9 cellular contexts compared by ENCODE assay signal in genomic region chr1:5994713-5995621, GRCh38.
DNase-seq lines count a peak whose midpoint lies in the region; ATAC-seq and TF ChIP-seq lines count a peak whose summit lies in the region.
"Had no signal": no experiment of that assay in that cellular context is flagged by ENCODE, and none has a peak within 500 bp of the region (broad histone marks: within the 10 kb centered on the region; RNA-seq: fewer than 3 reads in every experiment).

No MANE protein-coding gene starts in this region.

- H3K4me3 Mint-ChIP-seq in central memory CD8-positive, alpha-beta T cell = peak overlapping the region; percentile 88

- peak; percentile 39 to 62 for DNase-seq in central memory CD8-positive, alpha-beta T cell (ENCODE audit: low spot score in 2 of 2)
- DNase-seq in stimulated activated CD4-positive, alpha-beta T cell treated with anti-CD3 and anti-CD28 coated beads, Interleukin-1b, Interleukin-23, amount 100 ng/mL, for 4 hours (ENCODE audit: low read depth in 2 of 2) = peak; percentile 24 to 37
- DNase-seq in KBM-7 (no peak), NCI-H524 (lab: John Stamatoyannopoulos, UW) (no peak)
- DNase-seq: adrenal gland had no signal

- in situ Hi-C loops in KBM-7 (cut with MboI; ENCODE audit: low pct_unique_long_range_greater_than_20kb, low sequenced_read_pairs) = no loop called here

- H3K27me3 Mint-ChIP-seq in central memory CD8-positive, alpha-beta T cell = no peaks in the 10 kb centered on the region

- H3K4me1 Mint-ChIP-seq in central memory CD8-positive, alpha-beta T cell = peaks cover 72% of the 10 kb centered on the region

- TF ChIP-seq CTCF in GM12872 (IDR thresholded peaks at IDR 0.05; ENCODE audit: insufficient read depth, low read depth, low read length) = 0 out of 3 replicates have a peak, but pooled peaks have one; percentile 24

- H3K9me3 Mint-ChIP-seq in central memory CD8-positive, alpha-beta T cell = no peaks in the 10 kb centered on the region

- H3K36me3 Mint-ChIP-seq in central memory CD8-positive, alpha-beta T cell (ENCODE audit: insufficient read depth) = peaks cover 17% of the 10 kb centered on the region

- peak; percentile 7 to 11 for ATAC-seq in activated CD4-positive, CD25-positive, alpha-beta regulatory T cell treated with anti-CD3 and anti-CD28 coated beads, Interleukin-2, amount 50 U/mL, for 24 hours
- peak; percentile 38 for ATAC-seq in central memory CD8-positive, alpha-beta T cell (replicated peaks; ENCODE audit: extremely low read depth, poor library complexity, severe bottlenecking)
- no peak for ATAC-seq in GM18520 (IDR thresholded peaks at IDR 0.05; ENCODE audit: unreplicated experiment)
- no peak for ATAC-seq in HG02763 (IDR thresholded peaks at IDR 0.05; ENCODE audit: unreplicated experiment)

- H3K27ac Mint-ChIP-seq in central memory CD8-positive, alpha-beta T cell (ENCODE audit: low read depth) = peak overlapping the region; percentile 93

Comparison
In these comparisons a context has a peak if more than half of its experiments do, and no peak if none do; other contexts are left out.
1. ATAC-seq: peak in activated CD4-positive, CD25-positive, alpha-beta regulatory T cell treated with anti-CD3 and anti-CD28 coated beads, Interleukin-2, amount 50 U/mL, for 24 hours (2 of 2) and central memory CD8-positive, alpha-beta T cell (single experiment); none in GM18520 (single experiment) and HG02763 (single experiment).
2. DNase-seq: peak in central memory CD8-positive, alpha-beta T cell (2 of 2) and stimulated activated CD4-positive, alpha-beta T cell treated with anti-CD3 and anti-CD28 coated beads, Interleukin-1b, Interleukin-23, amount 100 ng/mL, for 4 hours (2 of 2); none in KBM-7 (single experiment) and NCI-H524 (0 of 2).